ENCODE assay signal across 9 cellular contexts in genomic region chr18:26088482-26088881, GRCh38. TPM values are rescaled to one million over a fixed set of nuclear protein-coding genes. Genes with fewer than 3 reads are reported as not detected.
A peak's percentile ranks its signal among the peaks of the same experiment; 100 is the strongest.
DNase-seq lines count a peak whose midpoint lies in the region; ATAC-seq and TF ChIP-seq lines count a peak whose summit lies in the region.
"Had no signal": no experiment of that assay in that cellular context is flagged by ENCODE, and none has a peak within 500 bp of the region (broad histone marks: within the 10 kb centered on the region; RNA-seq: fewer than 3 reads in every experiment).

No MANE protein-coding gene starts in this region.

- peaks cover 57% of the 10 kb centered on the region for H3K79me2 ChIP-seq in KMS-11 (ENCODE audit: insufficient read depth, low read depth)

- H2AFZ ChIP-seq in KMS-11 (ENCODE audit: low read depth) = no peak overlapping the region

- no peaks in the 10 kb centered on the region for H3K9me3 ChIP-seq in naive thymus-derived CD4-positive, alpha-beta T cell (ENCODE audit: control insufficient read depth in 2 of 3, low read length in 3 of 3)
- H3K9me3 ChIP-seq: prostate gland had no signal

- TF ChIP-seq CTCF in KMS-11 (conservative IDR thresholded peaks at IDR 0.05; ENCODE audit: low read depth, low read length) (no peak), brain microvascular endothelial cell (IDR thresholded peaks at IDR 0.05; ENCODE audit: low read depth, low read length, missing control alignments) (no peak)

- H3K4me3 ChIP-seq in KMS-11 (IDR thresholded peaks at IDR 0.05; ENCODE audit: insufficient read depth, low read depth, low read length) (no peak overlapping the region), brain microvascular endothelial cell (ENCODE audit: low read depth, low read length) (peak overlapping the region; percentile 92)
- peak overlapping the region; percentile 95 for H3K4me3 ChIP-seq in naive thymus-derived CD4-positive, alpha-beta T cell (ENCODE audit: low read length)

- CTCF ChIA-PET in naive thymus-derived CD4-positive, alpha-beta T cell (lab: Charles Lee) = interaction anchor here (0.5 kb wide), 1 partner anchor 249 kb away, joined by 3 read pairs; no protein-coding TSS in a partner anchor

- H3K36me3 Mint-ChIP-seq in naive thymus-derived CD4-positive, alpha-beta T cell = peaks cover 3 to 22% (median 13%) of the 10 kb centered on the region in 5 donors

- H3K27ac ChIP-seq in KMS-11 (peak overlapping the region; percentile 88; the same call in 1 of the 2 replicates), brain microvascular endothelial cell (no peak overlapping the region)
- no peak overlapping the region for H3K27ac ChIP-seq in naive thymus-derived CD4-positive, alpha-beta T cell (ENCODE audit: low read depth, low read length)

- H3K27me3 Mint-ChIP-seq in naive thymus-derived CD4-positive, alpha-beta T cell = no peaks in the 10 kb centered on the region

- POLR2A ChIA-PET in naive thymus-derived CD4-positive, alpha-beta T cell (lab: Charles Lee) = no interaction called here

- H3K27me3 ChIP-seq in KMS-11 (ENCODE audit: insufficient read depth, low read depth) = no peaks in the 10 kb centered on the region
- H3K27me3 ChIP-seq in brain microvascular endothelial cell (replicated peaks) = no peaks in the 10 kb centered on the region
- H3K27me3 ChIP-seq in naive thymus-derived CD4-positive, alpha-beta T cell (ENCODE audit: control insufficient read depth in 2 of 2, insufficient read depth in 2 of 2, low read length in 2 of 2) = no peaks in the 10 kb centered on the region

- peaks cover 31% of the 10 kb centered on the region for H3K4me1 ChIP-seq in KMS-11 (ENCODE audit: low read depth, poor library complexity, severe bottlenecking)
- peaks cover 9 to 13% of the 10 kb centered on the region in 2 donors for H3K4me1 ChIP-seq in naive thymus-derived CD4-positive, alpha-beta T cell (ENCODE audit: control insufficient read depth in 2 of 2, insufficient read depth in 2 of 2, low read length in 2 of 2)
- H3K4me1 ChIP-seq: prostate gland had no signal

- peaks cover 23 to 61% (median 56%) of the 10 kb centered on the region in 7 donors for H3K4me1 Mint-ChIP-seq in naive thymus-derived CD4-positive, alpha-beta T cell

- H3K4me3 Mint-ChIP-seq in naive thymus-derived CD4-positive, alpha-beta T cell = peak overlapping the region; percentile 94 to 99 (median 97)

- 0 out of 2 replicates have a peak, but pooled peaks cover 5% of the 10 kb centered on the region for H4K20me1 ChIP-seq in KMS-11 (ENCODE audit: insufficient read depth)

- peak overlapping the region; percentile 83 for H3K4me2 ChIP-seq in KMS-11

- H3K9me3 Mint-ChIP-seq in naive thymus-derived CD4-positive, alpha-beta T cell = peaks cover 0 to 2% (median 0%) of the 10 kb centered on the region in 11 donors

- no peak for TF ChIP-seq POLR2A in GM18505 (IDR thresholded peaks at IDR 0.05; ENCODE audit: borderline replicate concordance, extremely low read depth, insufficient read depth, insufficient read length)

- no peak for ATAC-seq in naive thymus-derived CD4-positive, alpha-beta T cell
- no peak for ATAC-seq in GM18505 (IDR thresholded peaks at IDR 0.05; ENCODE audit: unreplicated experiment)

- peak overlapping the region in 7 of 9 donors; percentile 31 to 99 (median 95) for H3K27ac Mint-ChIP-seq in naive thymus-derived CD4-positive, alpha-beta T cell

- H3K9ac ChIP-seq in KMS-11 = peak overlapping the region; percentile 81; the same call in 1 of the 2 replicates

- H3K36me3 ChIP-seq in KMS-11 (ENCODE audit: insufficient read depth) (peaks cover 3% of the 10 kb centered on the region), brain microvascular endothelial cell (replicated peaks) (peaks cover 13% of the 10 kb centered on the region)
- H3K36me3 ChIP-seq in naive thymus-derived CD4-positive, alpha-beta T cell (ENCODE audit: control insufficient read depth in 2 of 3, insufficient read depth in 3 of 3, low read length in 3 of 3) = peaks cover 0 to 7% (median 0%) of the 10 kb centered on the region in 3 experiments
- H3K36me3 ChIP-seq: prostate gland had no signal

- intact Hi-C loops in naive thymus-derived CD4-positive, alpha-beta T cell (cut with micrococcal nuclease) = loop anchor here in 1 of 2 donors (5.0 kb wide), 1 partner anchor 36 kb away; no protein-coding TSS in a partner anchor

- in situ Hi-C loops in brain microvascular endothelial cell (cut with HindIII; ENCODE audit: low pct_ligation_motif_present, low sequenced_read_pairs) = no loop called here

- DNase-seq in CD1c-positive myeloid dendritic cell (ENCODE audit: extremely low spot score) (peak; percentile 11), brain microvascular endothelial cell (no peak), occipital lobe (lab: John Stamatoyannopoulos, UW) (no peak), HuH-7.5 (ENCODE audit: low spot score) (no peak), NCI-H82 treated with DMSO at 0.1 percent for 48 hours (lab: John Stamatoyannopoulos, UW; ENCODE audit: unreplicated experiment) (no peak)
- DNase-seq in naive thymus-derived CD4-positive, alpha-beta T cell = no peak

RNA-seq across cellular contexts. Expression of gene SS18, which starts 1.9 kb away (rescaled TPM):
- 10 to 100 TPM; 50.9 to 85.8 (median 77.3) TPM for total RNA-seq in naive thymus-derived CD4-positive, alpha-beta T cell
- polyA plus RNA-seq in naive thymus-derived CD4-positive, alpha-beta T cell = 10 to 100 TPM; 33.5 to 37.0 TPM
- total RNA-seq in occipital lobe = 68.0 TPM

RNA-seq across cellular contexts. Expression of gene PSMA8, which starts 45.2 kb away (rescaled TPM):
- under 1 TPM; 0.19 to 0.89 (median 0.59) TPM for total RNA-seq in naive thymus-derived CD4-positive, alpha-beta T cell
- 1 to 10 TPM in 1 of 2 donors, under 1 TPM in 1; 0.39 to 1.6 TPM for polyA plus RNA-seq in naive thymus-derived CD4-positive, alpha-beta T cell
- not detected for total RNA-seq in occipital lobe
